ENCODE assay signal across 10 cellular contexts in genomic region chr11:37503411-37504065, GRCh38.
DNase-seq lines count a peak whose midpoint lies in the region; ATAC-seq, FAIRE-seq and TF ChIP-seq lines count a peak whose summit lies in the region.
"Had no signal": no experiment of that assay in that cellular context is flagged by ENCODE, and none has a peak within 500 bp of the region (broad histone marks: within the 10 kb centered on the region; RNA-seq: fewer than 3 reads in every experiment).

No MANE protein-coding gene starts in this region.

- ATAC-seq in GM18498 (IDR thresholded peaks at IDR 0.05; ENCODE audit: unreplicated experiment) (peak; percentile 54), GM21515 (IDR thresholded peaks at IDR 0.05; ENCODE audit: unreplicated experiment) (peak; percentile 53), HG03139 (IDR thresholded peaks at IDR 0.05; ENCODE audit: unreplicated experiment) (peak; percentile 32)

- H3K4me3 Mint-ChIP-seq in progenitor cell of endocrine pancreas (ENCODE audit: low read depth): no peak overlapping the region
- H3K4me3 Mint-ChIP-seq: B cell had no signal

- DNase-seq in bronchial epithelial cell (ENCODE audit: low read depth) (no peak), progenitor cell of endocrine pancreas (ENCODE audit: low spot score, unreplicated experiment) (no peak), CD1c-positive myeloid dendritic cell (ENCODE audit: extremely low spot score) (no peak), frontal cortex (ENCODE audit: low spot score in 2 of 2) (no peak), kidney (no peak)
- DNase-seq: pancreas had no signal

- no peak overlapping the region for H3K9ac ChIP-seq in kidney (ENCODE audit: low read length in 2 of 2)

- no peak overlapping the region for H3K4me3 ChIP-seq in bronchial epithelial cell (ENCODE audit: low read depth, low read length)
- H3K4me3 ChIP-seq in kidney (ENCODE audit: low read length in 2 of 2): no peak overlapping the region
- H3K4me3 ChIP-seq: pancreas had no signal

- H3K4me1 Mint-ChIP-seq in progenitor cell of endocrine pancreas (ENCODE audit: low read depth): peaks cover 18% of the 10 kb centered on the region
- H3K4me1 Mint-ChIP-seq: B cell had no signal

- no peak overlapping the region for H3K27ac ChIP-seq in kidney (ENCODE audit: low read depth in 2 of 2, low read length in 2 of 2)

- H3K9me3 ChIP-seq in kidney (ENCODE audit: control insufficient read depth in 1 of 2, low read length in 2 of 2): no peaks in the 10 kb centered on the region
- H3K9me3 ChIP-seq: pancreas had no signal

- FAIRE-seq in bronchial epithelial cell (lab: Jason Lieb, UNC) (peak; percentile 58), frontal cortex (lab: Jason Lieb, UNC) (no peak), kidney (lab: Jason Lieb, UNC) (no peak)
- FAIRE-seq: pancreas had no signal

- no peaks in the 10 kb centered on the region for H3K27me3 ChIP-seq in bronchial epithelial cell (ENCODE audit: control insufficient read depth, insufficient read depth, low read length)
- H3K27me3 ChIP-seq: pancreas had no signal

- intact Hi-C loops in kidney (cut with DNase I): no loop called here

- peaks cover 7% of the 10 kb centered on the region for H3K9me3 Mint-ChIP-seq in progenitor cell of endocrine pancreas (ENCODE audit: low read depth)

- TF ChIP-seq CTCF in bronchial epithelial cell (IDR thresholded peaks at IDR 0.05; ENCODE audit: insufficient read depth, low read length, severe bottlenecking): no peak
- TF ChIP-seq CTCF in progenitor cell of endocrine pancreas (IDR thresholded peaks at IDR 0.05; ENCODE audit: unreplicated experiment): no peak
- no peak for TF ChIP-seq CTCF in kidney (IDR thresholded peaks at IDR 0.05; ENCODE audit: borderline replicate concordance, extremely low read depth, insufficient read depth)

- no peaks in the 10 kb centered on the region for H3K27me3 Mint-ChIP-seq in progenitor cell of endocrine pancreas
- H3K27me3 Mint-ChIP-seq: B cell had no signal

- H3K36me3 Mint-ChIP-seq in progenitor cell of endocrine pancreas (ENCODE audit: insufficient read depth): no peaks in the 10 kb centered on the region

- no peaks in the 10 kb centered on the region for H3K4me1 ChIP-seq in kidney (ENCODE audit: control insufficient read depth in 1 of 2, insufficient read depth in 1 of 2, low read depth in 1 of 2, low read length in 2 of 2)
- H3K4me1 ChIP-seq: pancreas had no signal

- no peak overlapping the region for H3K27ac Mint-ChIP-seq in progenitor cell of endocrine pancreas
- H3K27ac Mint-ChIP-seq: B cell had no signal

- H3K36me3 ChIP-seq in bronchial epithelial cell (ENCODE audit: control insufficient read depth, insufficient read depth, low read length) (no peaks in the 10 kb centered on the region), kidney (ENCODE audit: control insufficient read depth in 1 of 2, insufficient read depth in 2 of 2, low read length in 2 of 2) (no peaks in the 10 kb centered on the region)
- H3K36me3 ChIP-seq: pancreas had no signal
